In the genomic region with DNA sequence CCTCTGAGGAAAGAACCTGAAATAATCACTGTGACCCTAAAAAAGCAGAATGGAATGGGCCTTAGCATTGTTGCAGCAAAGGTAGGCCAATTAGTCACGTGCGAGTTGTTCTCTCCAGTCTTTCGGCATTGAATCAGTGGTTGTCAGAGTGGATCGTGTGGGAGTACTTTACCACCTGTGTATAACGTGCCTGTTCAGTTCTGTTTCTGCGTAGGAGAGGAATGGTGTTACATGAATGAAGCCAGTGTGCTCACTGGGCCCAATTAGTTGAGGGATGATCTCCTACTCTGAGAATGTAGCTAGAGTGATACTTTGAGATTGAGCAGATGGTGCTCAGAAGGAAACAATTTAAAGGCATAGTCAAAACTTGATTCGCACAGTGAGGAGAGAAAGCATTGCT, we compare ENCODE assay signal across 26 cellular contexts.
DNase-seq lines count a peak whose midpoint lies in the region; TF ChIP-seq lines count a peak whose summit lies in the region.
"Had no signal": no experiment of that assay in that cellular context is flagged by ENCODE, and none has a peak within 500 bp of the region (broad histone marks: within the 10 kb centered on the region; RNA-seq: fewer than 3 reads in every experiment).

No MANE protein-coding gene starts in this region.

- no peak overlapping the region for H2BK120ac ChIP-seq in neuronal stem cell (ENCODE audit: low read depth, low read length)

- peak overlapping the region; percentile 5 for H3K27ac Mint-ChIP-seq in glutamatergic neuron (ENCODE audit: unreplicated experiment)
- H3K27ac Mint-ChIP-seq: activated CD8-positive, alpha-beta T cell treated with anti-CD3 and anti-CD28 coated beads for 36 hours; activated T-helper 17 cell treated with anti-CD3 and anti-CD28 coated beads, Interleukin-2, amount 50 U/mL, for 72 hours; CD4-positive, CD25-positive, alpha-beta regulatory T cell had no signal

- POLR2A ChIA-PET in HEK293 (lab: Yijun Ruan, JAX) = interaction anchor here (1.1 kb wide), 1 partner anchor 320 kb away, joined by 3 read pairs; no protein-coding TSS in a partner anchor

- no peak overlapping the region for H3K9ac ChIP-seq in neuronal stem cell (ENCODE audit: low read depth, low read length, poor library complexity)

- H3K4me3 ChIP-seq in HEK293 (ENCODE audit: low read depth, low read length) (no peak overlapping the region), neuronal stem cell (ENCODE audit: low read length in 2 of 2) (no peak overlapping the region)
- H3K4me3 ChIP-seq: esophagus squamous epithelium, GM12878, PC-9, thoracic aorta had no signal

- no peak overlapping the region for H4K8ac ChIP-seq in neuronal stem cell (ENCODE audit: low read depth, low read length)

- WGBS in neuronal stem cell (ENCODE audit: extremely low coverage in 2 of 2, insufficient read length in 2 of 2, insufficient replicate concordance in 1 of 2), 2 donors = no CpG with 5 or more reads among the region's 7 CpGs

- H3K23ac ChIP-seq in neuronal stem cell (ENCODE audit: low read depth, low read length, poor library complexity) = no peak overlapping the region

- H3K79me1 ChIP-seq in neuronal stem cell (ENCODE audit: low read depth, low read length) = peaks cover 3% of the 10 kb centered on the region

- DNase-seq in AG08396 (ENCODE audit: low spot score) = peak; percentile 26
- DNase-seq in glutamatergic neuron = no peak
- DNase-seq in neuronal stem cell (ENCODE audit: low spot score) = no peak
- DNase-seq in GDM1 (lab: John Stamatoyannopoulos, UW) = no peak
- DNase-seq in stimulated activated CD8-positive, alpha-beta memory T cell treated with anti-CD3 and anti-CD28 coated beads, Interleukin-4, amount 100 ng/mL, for 48 hours = no peak
- no peak for DNase-seq in NCI-H1436 (lab: John Stamatoyannopoulos, UW)
- DNase-seq: activated CD4-positive, alpha-beta T cell treated with anti-CD3 and anti-CD28 coated beads for 1 hour; activated CD8-positive, alpha-beta T cell treated with anti-CD3 and anti-CD28 coated beads for 36 hours; activated naive CD4-positive, alpha-beta T cell treated with anti-CD3 and anti-CD28 coated beads, Interleukin-2, amount 50 U/mL, for 16 hours; CD4-positive, CD25-positive, alpha-beta regulatory T cell; cortex of kidney; esophagus squamous epithelium; mesenchymal stem cell; MV-4-11; NCI-H146; NCI-H2171; NCI-H524; PC-9; Right ventricle myocardium superior; stimulated activated naive CD4-positive, alpha-beta T cell treated with Interleukin-2 at 50 U/mL for 16 hours; T-helper 2 cell had no signal

- no peaks in the 10 kb centered on the region for H3K9me3 ChIP-seq in HEK293 (ENCODE audit: control insufficient read depth, insufficient read depth, low read depth, low read length)
- H3K9me3 ChIP-seq in neuronal stem cell (replicated peaks in 1 of 2; ENCODE audit: control insufficient read depth in 2 of 2, insufficient read depth in 1 of 2, low read depth in 1 of 2, low read length in 2 of 2) = no peaks in the 10 kb centered on the region
- H3K9me3 ChIP-seq: esophagus squamous epithelium, thoracic aorta had no signal

- H3K14ac ChIP-seq in neuronal stem cell (ENCODE audit: low read length) = no peak overlapping the region

- no peak overlapping the region for H2AFZ ChIP-seq in neuronal stem cell (ENCODE audit: low read length)
- H2AFZ ChIP-seq: PC-9 had no signal

- H3K36me3 ChIP-seq in HEK293 (ENCODE audit: control insufficient read depth in 2 of 2, insufficient read depth in 1 of 2, low read length in 2 of 2) = peaks cover 10 to 93% of the 10 kb centered on the region in 2 experiments
- H3K36me3 ChIP-seq in neuronal stem cell (replicated peaks in 1 of 2; ENCODE audit: control insufficient read depth in 2 of 2, insufficient read depth in 2 of 2, low read length in 2 of 2) = peaks cover 36 to 99% of the 10 kb centered on the region in 2 donors

- H3K36me3 Mint-ChIP-seq in glutamatergic neuron (ENCODE audit: unreplicated experiment) = no peaks in the 10 kb centered on the region

- H3K27me3 Mint-ChIP-seq in glutamatergic neuron (ENCODE audit: unreplicated experiment) = no peaks in the 10 kb centered on the region
- H3K27me3 Mint-ChIP-seq: activated CD8-positive, alpha-beta T cell treated with anti-CD3 and anti-CD28 coated beads for 36 hours; activated T-helper 17 cell treated with anti-CD3 and anti-CD28 coated beads, Interleukin-2, amount 50 U/mL, for 72 hours; CD4-positive, CD25-positive, alpha-beta regulatory T cell; progenitor cell of endocrine pancreas had no signal

- H3K4me1 Mint-ChIP-seq in glutamatergic neuron (ENCODE audit: low read depth, unreplicated experiment) = no peaks in the 10 kb centered on the region
- H3K4me1 Mint-ChIP-seq: activated T-helper 17 cell treated with anti-CD3 and anti-CD28 coated beads, Interleukin-2, amount 50 U/mL, for 72 hours; CD4-positive, CD25-positive, alpha-beta regulatory T cell had no signal

- no peaks in the 10 kb centered on the region for H3K27me3 ChIP-seq in neuronal stem cell (ENCODE audit: control insufficient read depth in 3 of 3, insufficient read depth in 3 of 3, low read depth in 1 of 3, low read length in 3 of 3)
- H3K27me3 ChIP-seq: esophagus squamous epithelium had no signal

- H3K4me2 ChIP-seq in neuronal stem cell (ENCODE audit: insufficient read depth, low read length, poor library complexity, severe bottlenecking) = no peak overlapping the region
- H3K4me2 ChIP-seq: PC-9 had no signal

- TF ChIP-seq CTCF in HEK293 (tag by site-specific recombination; IDR thresholded peaks at IDR 0.05) (no peak), glutamatergic neuron (IDR thresholded peaks at IDR 0.05; ENCODE audit: partially characterized antibody, unreplicated experiment) (no peak)

- H3K9me3 Mint-ChIP-seq in glutamatergic neuron (ENCODE audit: unreplicated experiment) = peaks cover 2% of the 10 kb centered on the region
- H3K9me3 Mint-ChIP-seq: activated CD8-positive, alpha-beta T cell treated with anti-CD3 and anti-CD28 coated beads for 36 hours; activated T-helper 17 cell treated with anti-CD3 and anti-CD28 coated beads, Interleukin-2, amount 50 U/mL, for 72 hours had no signal

- H2BK15ac ChIP-seq in neuronal stem cell (ENCODE audit: low read length) = no peak overlapping the region

- H2BK12ac ChIP-seq in neuronal stem cell (ENCODE audit: low read length) = no peak overlapping the region

- no peak overlapping the region for H3K27ac ChIP-seq in HEK293 (ENCODE audit: extremely low read depth, low read depth, low read length)
- H3K27ac ChIP-seq in neuronal stem cell (replicated peaks; ENCODE audit: low read length) = peak overlapping the region; percentile 5
- H3K27ac ChIP-seq: esophagus squamous epithelium, PC-9, thoracic aorta had no signal

- no peak overlapping the region for H3K4ac ChIP-seq in neuronal stem cell (ENCODE audit: low read length)

- H3K4me1 ChIP-seq in HEK293 (ENCODE audit: control insufficient read depth, insufficient read depth, low read length) (no peaks in the 10 kb centered on the region), neuronal stem cell (ENCODE audit: control insufficient read depth in 2 of 2, insufficient read depth in 1 of 2, low read depth in 1 of 2, low read length in 2 of 2) (peaks cover 0 to 8% of the 10 kb centered on the region in 2 donors)
- H3K4me1 ChIP-seq: esophagus squamous epithelium had no signal

- CTCF ChIA-PET in HEK293 (lab: Yijun Ruan, JAX) = interaction anchor here (1.1 kb wide), 2 partner anchors 11 to 17 kb away, joined by 3 to 4 read pairs; no protein-coding TSS in a partner anchor

- no peak overlapping the region for H3K18ac ChIP-seq in neuronal stem cell (ENCODE audit: low read length)

- H3K4me3 Mint-ChIP-seq in glutamatergic neuron (ENCODE audit: unreplicated experiment) = no peak overlapping the region
- H3K4me3 Mint-ChIP-seq: activated CD8-positive, alpha-beta T cell treated with anti-CD3 and anti-CD28 coated beads for 36 hours; activated T-helper 17 cell treated with anti-CD3 and anti-CD28 coated beads, Interleukin-2, amount 50 U/mL, for 72 hours; CD4-positive, CD25-positive, alpha-beta regulatory T cell had no signal

- H2BK5ac ChIP-seq in neuronal stem cell (ENCODE audit: low read length) = no peak overlapping the region

- H2AK5ac ChIP-seq in neuronal stem cell (ENCODE audit: low read depth, low read length) = no peak overlapping the region

- no peak overlapping the region for H4K91ac ChIP-seq in neuronal stem cell (ENCODE audit: low read depth, low read length, poor library complexity)

TF ChIP-seq in HEK293, 187 proteins besides CTCF, POLR2A, EP300 and RAD21 (continues in another document):
- TF ChIP-seq ZNF555 (tag by site-specific recombination; conservative IDR thresholded peaks at IDR 0.05) (no peak), YY1 (tag by site-specific recombination; IDR thresholded peaks at IDR 0.05) (no peak), ZNF658 (tag by site-specific recombination; IDR thresholded peaks at IDR 0.05) (no peak), EGR2 (tag by site-specific recombination; IDR thresholded peaks at IDR 0.05; ENCODE audit: low read depth) (peak; percentile 47; the same call in 1 of the 2 replicates)
